Comparison of ENCODE assay signal across 19 cellular contexts in the genomic region with DNA sequence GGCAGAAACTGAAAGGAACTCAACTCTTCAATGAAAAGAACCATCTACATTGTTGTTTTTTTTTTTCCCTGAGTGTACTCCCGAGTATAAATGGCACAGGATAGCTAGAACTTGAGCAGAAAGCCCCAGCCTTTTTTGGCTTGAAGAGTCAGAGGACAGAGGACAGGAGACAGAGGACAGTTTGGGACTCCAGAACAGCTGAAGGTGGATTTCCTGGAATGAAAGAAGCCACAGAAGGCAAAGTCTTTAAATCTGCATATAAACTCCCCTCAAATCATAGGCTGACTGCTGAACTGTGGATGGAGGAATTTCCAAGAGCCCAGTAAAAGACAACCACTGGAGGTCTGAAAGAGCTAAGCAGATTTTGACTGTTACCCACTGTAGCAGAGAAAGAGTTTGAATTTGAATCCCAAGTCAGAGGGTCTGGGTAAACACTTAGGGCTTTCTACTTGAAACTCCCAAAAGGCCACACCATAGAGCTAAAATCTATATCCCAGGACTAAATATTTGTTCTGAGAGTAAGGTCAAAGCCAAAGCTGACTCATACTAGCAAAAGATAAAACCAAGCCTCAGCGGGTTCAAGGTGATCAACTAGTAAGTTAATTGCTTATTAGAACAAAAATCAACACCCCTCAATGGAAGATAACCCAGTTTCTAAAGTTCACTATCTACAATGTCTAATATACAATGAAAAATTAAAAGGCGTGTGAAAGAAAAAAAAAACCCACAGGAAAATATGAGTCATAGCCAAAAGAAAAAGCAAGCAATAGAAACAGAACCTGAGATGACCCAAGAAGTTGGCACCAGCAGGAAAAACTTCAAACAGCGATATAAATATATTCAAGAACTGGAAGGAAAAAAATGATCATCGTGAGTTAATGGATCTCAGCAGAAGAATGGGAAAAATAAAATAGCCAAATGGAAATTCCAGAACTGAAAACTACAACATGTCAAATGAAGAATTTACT. TPM values are rescaled to one million over a fixed set of nuclear protein-coding genes. Genes with fewer than 3 reads are reported as not detected.
DNase-seq lines count a peak whose midpoint lies in the region; ATAC-seq and TF ChIP-seq lines count a peak whose summit lies in the region.
"Had no signal": no experiment of that assay in that cellular context is flagged by ENCODE, and none has a peak within 500 bp of the region (broad histone marks: within the 10 kb centered on the region; RNA-seq: fewer than 3 reads in every experiment).

No MANE protein-coding gene starts in this region.

- H3K4me1 ChIP-seq in breast epithelium = no peaks in the 10 kb centered on the region

- H3K9me3 Mint-ChIP-seq in activated naive CD4-positive, alpha-beta T cell treated with anti-CD3 and anti-CD28 coated beads, Interleukin-2, amount 50 U/mL, for 72 hours = peaks cover 8 to 12% of the 10 kb centered on the region in 2 donors
- H3K9me3 Mint-ChIP-seq in activated naive CD8-positive, alpha-beta T cell treated with anti-CD3 and anti-CD28 coated beads for 36 hours = peaks cover 14% of the 10 kb centered on the region

- no peak for DNase-seq in activated naive CD4-positive, alpha-beta T cell treated with anti-CD3 and anti-CD28 coated beads, Interleukin-2, amount 50 U/mL, for 72 hours (ENCODE audit: low spot score in 2 of 2)
- DNase-seq in activated naive CD4-positive, alpha-beta T cell treated with Interleukin-2 at 50 U/mL for 16 hours = no peak
- DNase-seq in activated naive CD8-positive, alpha-beta T cell treated with anti-CD3 and anti-CD28 coated beads for 36 hours = no peak
- DNase-seq in fibroblast of the aortic adventitia (ENCODE audit: low read depth) (peak; percentile 46), occipital lobe (lab: John Stamatoyannopoulos, UW) (no peak), NCI-H1417 (lab: John Stamatoyannopoulos, UW) (no peak), breast epithelium (ENCODE audit: low spot score in 2 of 2) (no peak)
- DNase-seq: dorsolateral prefrontal cortex; NCI-H2081 treated with DMSO at 0.1 percent for 48 hours; NCI-H748 treated with DMSO at 0.1 percent for 48 hours; nephron progenitor cell; retina; RPMI8226; stimulated activated CD4-positive, alpha-beta T cell treated with anti-CD3 and anti-CD28 coated beads, Interleukin-2, amount 100 ng/mL, for 48 hours had no signal

- H3K27ac ChIP-seq in breast epithelium = no peak overlapping the region
- H3K27ac ChIP-seq: dorsolateral prefrontal cortex had no signal

- H3K4me1 Mint-ChIP-seq in activated naive CD8-positive, alpha-beta T cell treated with anti-CD3 and anti-CD28 coated beads for 36 hours = peaks cover 13% of the 10 kb centered on the region
- H3K4me1 Mint-ChIP-seq: nephron progenitor cell had no signal

- TF ChIP-seq POLR2A in breast epithelium (IDR thresholded peaks at IDR 0.05) = no peak

- H3K4me3 ChIP-seq in fibroblast of the aortic adventitia (ENCODE audit: low read depth, low read length) (no peak overlapping the region), breast epithelium (no peak overlapping the region)
- H3K4me3 ChIP-seq: dorsolateral prefrontal cortex, lung had no signal

- H3K27ac Mint-ChIP-seq in activated naive CD4-positive, alpha-beta T cell treated with anti-CD3 and anti-CD28 coated beads, Interleukin-2, amount 50 U/mL, for 72 hours = peak overlapping the region; percentile 15 to 85
- peak overlapping the region; percentile 55 for H3K27ac Mint-ChIP-seq in activated naive CD8-positive, alpha-beta T cell treated with anti-CD3 and anti-CD28 coated beads for 36 hours
- H3K27ac Mint-ChIP-seq: nephron progenitor cell had no signal

- ATAC-seq in activated naive CD4-positive, alpha-beta T cell treated with anti-CD3 and anti-CD28 coated beads, Interleukin-2, amount 50 U/mL, for 72 hours = peak in 1 of 2 donors; percentile 22
- no peak for ATAC-seq in GM21723 (IDR thresholded peaks at IDR 0.05; ENCODE audit: unreplicated experiment)

- no peaks in the 10 kb centered on the region for H3K27me3 ChIP-seq in breast epithelium
- H3K27me3 ChIP-seq: dorsolateral prefrontal cortex had no signal

- peaks cover 15 to 45% of the 10 kb centered on the region in 2 donors for H3K36me3 Mint-ChIP-seq in activated naive CD4-positive, alpha-beta T cell treated with anti-CD3 and anti-CD28 coated beads, Interleukin-2, amount 50 U/mL, for 72 hours
- peaks cover 36% of the 10 kb centered on the region for H3K36me3 Mint-ChIP-seq in activated naive CD8-positive, alpha-beta T cell treated with anti-CD3 and anti-CD28 coated beads for 36 hours

- peaks cover 4% of the 10 kb centered on the region for H3K27me3 Mint-ChIP-seq in activated naive CD8-positive, alpha-beta T cell treated with anti-CD3 and anti-CD28 coated beads for 36 hours

- H3K9me3 ChIP-seq in breast epithelium = peaks cover 0 to 9% of the 10 kb centered on the region in 2 donors

- H3K36me3 ChIP-seq in breast epithelium = no peaks in the 10 kb centered on the region

- no peak overlapping the region for H3K4me3 Mint-ChIP-seq in activated naive CD8-positive, alpha-beta T cell treated with anti-CD3 and anti-CD28 coated beads for 36 hours
- H3K4me3 Mint-ChIP-seq: nephron progenitor cell had no signal

- intact Hi-C loops in breast epithelium (cut with DNase I; ENCODE audit: low total_unique reads) = no loop called here

- TF ChIP-seq CTCF in fibroblast of the aortic adventitia (IDR thresholded peaks at IDR 0.05; ENCODE audit: insufficient read depth, low read length) (no peak), breast epithelium (IDR thresholded peaks at IDR 0.05) (no peak)

RNA-seq across cellular contexts. Expression of gene OPN1SW, which starts 1.8 kb away (rescaled TPM):
- total RNA-seq in activated naive CD4-positive, alpha-beta T cell treated with anti-CD3 and anti-CD28 coated beads, Interleukin-2, amount 50 U/mL, for 72 hours = not detected
- not detected for total RNA-seq in activated naive CD8-positive, alpha-beta T cell treated with anti-CD3 and anti-CD28 coated beads for 36 hours
- total RNA-seq in fibroblast of the aortic adventitia (ENCODE audit: low replicate concordance) (not detected in 2 replicates), occipital lobe (not detected), breast epithelium (not detected)
- total RNA-seq: fibroblast of villous mesenchyme; H4; lung; T-helper 1 cell treated with Interleukin-12 subunit alpha and Interleukin-12 subunit beta and Interleukin-4 antibody, amounts not matched to agents 30 ng/mL and 1 ng/mL, for 36 hours had no signal

RNA-seq across cellular contexts. Expression of gene CCDC136, which starts 14.3 kb away (rescaled TPM):
- total RNA-seq in activated naive CD4-positive, alpha-beta T cell treated with anti-CD3 and anti-CD28 coated beads, Interleukin-2, amount 50 U/mL, for 72 hours = 10 to 100 TPM in 1 of 2 donors, 1 to 10 TPM in 1; 6.7 to 20.3 TPM
- total RNA-seq in activated naive CD8-positive, alpha-beta T cell treated with anti-CD3 and anti-CD28 coated beads for 36 hours = 10 to 100 TPM; 10.8 to 11.0 TPM
- 9.9 and 15.7 TPM in 2 replicates for total RNA-seq in fibroblast of the aortic adventitia (ENCODE audit: low replicate concordance)
- total RNA-seq in occipital lobe = 44.1 TPM
- total RNA-seq in breast epithelium = 1 to 10 TPM; 6.4 to 9.5 (median 9.4) TPM

RNA-seq across cellular contexts. Expression of gene CALU, which starts 38.3 kb away (rescaled TPM):
- 10 to 100 TPM; 28.6 to 48.9 TPM for total RNA-seq in activated naive CD4-positive, alpha-beta T cell treated with anti-CD3 and anti-CD28 coated beads, Interleukin-2, amount 50 U/mL, for 72 hours
- total RNA-seq in activated naive CD8-positive, alpha-beta T cell treated with anti-CD3 and anti-CD28 coated beads for 36 hours = 10 to 100 TPM; 42.2 to 44.5 TPM
- total RNA-seq in fibroblast of the aortic adventitia (ENCODE audit: low replicate concordance) (624 and 625 TPM in 2 replicates), occipital lobe (47.1 TPM), breast epithelium (100 to 1,000 TPM in 2 of 3 donors, 10 to 100 TPM in 1; 79.3 to 124 (median 104) TPM)

RNA-seq across cellular contexts. Expression of gene FLNC, which starts 52.8 kb away (rescaled TPM):
- total RNA-seq in activated naive CD4-positive, alpha-beta T cell treated with anti-CD3 and anti-CD28 coated beads, Interleukin-2, amount 50 U/mL, for 72 hours = under 1 TPM; 0.02 to 0.14 TPM
- under 1 TPM; 0.12 to 0.23 TPM for total RNA-seq in activated naive CD8-positive, alpha-beta T cell treated with anti-CD3 and anti-CD28 coated beads for 36 hours
- total RNA-seq in fibroblast of the aortic adventitia (ENCODE audit: low replicate concordance) = 43.7 and 193 TPM in 2 replicates
- total RNA-seq in occipital lobe = 3.6 TPM
- total RNA-seq in breast epithelium = 1 to 10 TPM; 5.1 to 7.5 (median 6.0) TPM
